ENCODE assay signal across 8 cellular contexts in genomic region chr16:56589141-56590039, GRCh38. TPM values are rescaled to one million over a fixed set of nuclear protein-coding genes. Genes with fewer than 3 reads are reported as not detected.
DNase-seq lines count a peak whose midpoint lies in the region; ATAC-seq and TF ChIP-seq lines count a peak whose summit lies in the region.

TSS of gene MT3 (plus strand) at chr16:56589528. CDS start at chr16:56589591, 63 bp downstream.

- ATAC-seq in gastroesophageal sphincter (no peak), HG03280 (IDR thresholded peaks at IDR 0.05; ENCODE audit: unreplicated experiment) (no peak)

- peaks cover 0 to 14% (median 7%) of the 10 kb centered on the region in 3 donors for H3K4me1 ChIP-seq in gastroesophageal sphincter

- H3K27me3 ChIP-seq in gastroesophageal sphincter, result peaks cover 58% of the 10 kb centered on the region

- DNase-seq in ELF-1 (ENCODE audit: low read depth, low spot score), result peak; percentile 68
- DNase-seq in NCI-H524 (lab: John Stamatoyannopoulos, UW), result peak; percentile 78 to 92
- peak; percentile 50 for DNase-seq in astrocyte of the hippocampus (ENCODE audit: low read depth, low spot score)
- DNase-seq in islet precursor cell, result peak; percentile 48
- peak; percentile 39 for DNase-seq in stimulated activated CD4-positive, alpha-beta T cell treated with anti-CD3 and anti-CD28 coated beads, Interleukin-4, amount 100 ng/mL, for 1 hour
- DNase-seq in GM13976 (ENCODE audit: low spot score), result no peak

- 5 to 6% methylated on average over 7 to 10 of the region's 87 CpGs for WGBS in gastroesophageal sphincter (ENCODE audit: low coverage in 1 of 2), 2 donors

- no peak for TF ChIP-seq CTCF in GM13976 (IDR thresholded peaks at IDR 0.05; ENCODE audit: borderline replicate concordance, control extremely low read depth, extremely low read depth, insufficient read depth, missing control alignments)
- TF ChIP-seq CTCF in gastroesophageal sphincter (IDR thresholded peaks at IDR 0.05), result no peak

- TF ChIP-seq EP300 in gastroesophageal sphincter (IDR thresholded peaks at IDR 0.05), result no peak

- peak within 1 kb of the TSS in 1 of 2 donors; percentile 52 for H3K4me3 ChIP-seq in gastroesophageal sphincter

- in situ Hi-C loops in GM13976 (cut with MboI; ENCODE audit: low sequenced_read_pairs, unreplicated experiment), result no loop called here

- H3K9me3 ChIP-seq in gastroesophageal sphincter, result peaks cover 0 to 6% (median 0%) of the 10 kb centered on the region in 3 donors

- H3K36me3 ChIP-seq in gastroesophageal sphincter, result no peaks in the 10 kb centered on the region

- peak within 1 kb of the TSS in 1 of 4 donors; percentile 14 for H3K27ac ChIP-seq in gastroesophageal sphincter

- no peak for TF ChIP-seq POLR2A in gastroesophageal sphincter (IDR thresholded peaks at IDR 0.05)

RNA-seq across cellular contexts. Expression of gene MT3, which starts in this region (rescaled TPM):
- 1 to 10 TPM in 2 of 4 donors, not detected in 2; 2.0 to 3.6 TPM for total RNA-seq in gastroesophageal sphincter
